Comparison of ENCODE assay signal across 8 cellular contexts in genomic region chrX:15468036-15468435, GRCh38. TPM values are rescaled to one million over a fixed set of nuclear protein-coding genes. Genes with fewer than 3 reads are reported as not detected.
DNase-seq lines count a peak whose midpoint lies in the region; ATAC-seq and TF ChIP-seq lines count a peak whose summit lies in the region.

No MANE protein-coding gene starts in this region.

- H3K4me1 Mint-ChIP-seq in type B pancreatic cell (ENCODE audit: unreplicated experiment) (peaks cover 28% of the 10 kb centered on the region), T-cell (no peaks in the 10 kb centered on the region)

- H3K36me3 Mint-ChIP-seq in type B pancreatic cell (no peaks in the 10 kb centered on the region), T-cell (no peaks in the 10 kb centered on the region)

- no peak for ATAC-seq in T-cell (replicated peaks in 1 of 4)
- ATAC-seq in HG03196 (IDR thresholded peaks at IDR 0.05; ENCODE audit: unreplicated experiment): no peak

- CTCF ChIA-PET in T-cell (lab: Charles Lee): interaction anchor here in 1 of 2 donors (0.7 kb wide), 1 partner anchor 1530 kb away, joined by 3 read pairs; no protein-coding TSS in a partner anchor

- H3K4me3 Mint-ChIP-seq in type B pancreatic cell: no peak overlapping the region
- no peak overlapping the region for H3K4me3 Mint-ChIP-seq in T-cell

- H3K27me3 Mint-ChIP-seq in type B pancreatic cell (no peaks in the 10 kb centered on the region), T-cell (peaks cover 1 to 35% of the 10 kb centered on the region in 2 donors)

- H3K9me3 Mint-ChIP-seq in type B pancreatic cell (no peaks in the 10 kb centered on the region), T-cell (no peaks in the 10 kb centered on the region)

- H3K27ac Mint-ChIP-seq in type B pancreatic cell (no peak overlapping the region), T-cell (no peak overlapping the region)

- POLR2A ChIA-PET in T-cell (lab: Charles Lee): no interaction called here

- DNase-seq in DMS 273 (lab: John Stamatoyannopoulos, UW; ENCODE audit: unreplicated experiment): peak; percentile 82
- DNase-seq in amniotic epithelial cell (ENCODE audit: low read depth): peak; percentile 41
- peak; percentile 57 for DNase-seq in inferior parietal cortex (ENCODE audit: extremely low spot score)
- no peak for DNase-seq in type B pancreatic cell (ENCODE audit: extremely low spot score, unreplicated experiment)
- DNase-seq in T-cell: no peak
- no peak for DNase-seq in SHP77 (lab: John Stamatoyannopoulos, UW)

- peak; percentile 35; the same call in 1 of the 2 replicates for TF ChIP-seq CTCF in LNCAP (IDR thresholded peaks at IDR 0.05)
- peak; percentile 70 for TF ChIP-seq CTCF in type B pancreatic cell (conservative IDR thresholded peaks at IDR 0.05)

RNA-seq across cellular contexts. Expression of gene PIR, which starts 25.1 kb away (rescaled TPM):
- 23.6 and 36.2 TPM in 2 replicates for total RNA-seq in type B pancreatic cell (ENCODE audit: low replicate concordance)
- under 1 TPM in 1 of 5 donors, not detected in 4; 0.51 TPM for total RNA-seq in T-cell

RNA-seq across cellular contexts. Expression of gene BMX, which starts 32.6 kb away (rescaled TPM):
- total RNA-seq in type B pancreatic cell (ENCODE audit: low replicate concordance) (0.24 TPM in 1 of 2 replicates, not detected in the other), T-cell (not detected)

Comparison
In these comparisons a context has a peak if more than half of its experiments do, and no peak if none do; other contexts are left out.
1. DNase-seq: peak in DMS 273 (single experiment), amniotic epithelial cell (single experiment) and inferior parietal cortex (single experiment); none in type B pancreatic cell (single experiment), T-cell (0 of 34) and SHP77 (0 of 2).
2. RNA of gene PIR, which starts 25.1 kb away (total RNA-seq): 23.6 to 36.2 TPM in type B pancreatic cell; 0.51 TPM in T-cell; every median in the first group is over 10 times any median in the second.